ENCODE assay signal across 3 cellular contexts in genomic region chr1:43817304-43817939, GRCh38.
A peak's percentile ranks its signal among the peaks of the same experiment; 100 is the strongest.
TF ChIP-seq lines count a peak whose summit lies in the region.

No MANE protein-coding gene starts in this region.

TF ChIP-seq in HepG2, 621 proteins besides CTCF, POLR2A, EP300 and RAD21:
- no peak for TF ChIP-seq ZNF275 (CRISPR knock-in tag; IDR thresholded peaks at IDR 0.05; ENCODE audit: borderline replicate concordance)
- TF ChIP-seq PCBP2 (optimal IDR thresholded peaks at IDR 0.05; ENCODE audit: low read depth, low read length, poor library complexity, severe bottlenecking), result peak; percentile 41

TF ChIP-seq in HEK293, 187 proteins besides CTCF, POLR2A, EP300 and RAD21 (continued from another document):
- TF ChIP-seq ZNF423 (tag by site-specific recombination; IDR thresholded peaks at IDR 0.05) (no peak), ZNF843 (tag by site-specific recombination; IDR thresholded peaks at IDR 0.05) (no peak), ZNF510 (tag by site-specific recombination; IDR thresholded peaks at IDR 0.05; ENCODE audit: insufficient replicate concordance) (no peak), PRDM1 (tag by site-specific recombination; IDR thresholded peaks at IDR 0.05) (no peak), ZNF221 (tag by site-specific recombination; IDR thresholded peaks at IDR 0.05; ENCODE audit: borderline replicate concordance) (no peak), ZNF513 (tag by site-specific recombination; IDR thresholded peaks at IDR 0.05) (peak; percentile 76), ZNF629 (tag by site-specific recombination; IDR thresholded peaks at IDR 0.05) (no peak), ZNF292 (tag by site-specific recombination; IDR thresholded peaks at IDR 0.05; ENCODE audit: borderline replicate concordance, low read depth) (no peak), ZNF398 (tag by site-specific recombination; IDR thresholded peaks at IDR 0.05) (no peak)

TF ChIP-seq in K562, 482 proteins besides CTCF, POLR2A, EP300 and RAD21:
- TF ChIP-seq ZNF512 (tag; IDR thresholded peaks at IDR 0.05) (peak; percentile 89), XRCC3 (IDR thresholded peaks at IDR 0.05) (no peak)
